In genomic region chr20:63454729-63455567, GRCh38 we compare ENCODE assay signal across 20 cellular contexts. TPM values are rescaled to one million over a fixed set of nuclear protein-coding genes. Genes with fewer than 3 reads are reported as not detected.
DNase-seq lines count a peak whose midpoint lies in the region; ATAC-seq lines count a peak whose summit lies in the region.
"Had no signal": no experiment of that assay in that cellular context is flagged by ENCODE, and none has a peak within 500 bp of the region (broad histone marks: within the 10 kb centered on the region; RNA-seq: fewer than 3 reads in every experiment).

No MANE protein-coding gene starts in this region.

- intact Hi-C loops in aorta (cut with DNase I) = no loop called here

- CTCF ChIA-PET in activated CD8-positive, alpha-beta T cell treated with anti-CD3 and anti-CD28 coated beads, Interleukin-2, amount 10 ng/mL, durations not matched to agents 7 days and 5 days (lab: Charles Lee) = no interaction called here

- no peak for ATAC-seq in aorta (ENCODE audit: low FRiP score)
- ATAC-seq in activated CD8-positive, alpha-beta T cell treated with anti-CD3 and anti-CD28 coated beads, Interleukin-2, amount 10 ng/mL, durations not matched to agents 7 days and 5 days = no peak

- peak; percentile 31 for DNase-seq in NCI-H345 (lab: John Stamatoyannopoulos, UW)
- no peak for DNase-seq in NCI-H345 treated with DMSO at 0.1 percent for 48 hours (lab: John Stamatoyannopoulos, UW; ENCODE audit: unreplicated experiment)
- DNase-seq in NCI-H2227 treated with DMSO at 0.1 percent for 48 hours (lab: John Stamatoyannopoulos, UW) = peak; percentile 89
- peak in 1 of 49 donors; percentile 60 for DNase-seq in substantia nigra (lab: John Stamatoyannopoulos, UW)
- no peak for DNase-seq in HK-2 (ENCODE audit: unreplicated experiment)
- no peak for DNase-seq in aorta
- DNase-seq in activated CD8-positive, alpha-beta T cell treated with anti-CD3 and anti-CD28 coated beads, Interleukin-2, amount 10 ng/mL, durations not matched to agents 7 days and 5 days = no peak
- DNase-seq: activated CD4-positive, alpha-beta memory T cell treated with anti-CD3 and anti-CD28 coated beads, Interleukin-2, amount 10 ng/mL, durations not matched to agents 7 days and 5 days; activated gamma-delta T cell treated with Interleukin-2 at 50 U/mL for 16 hours; DMS53; NCI-H1048; spleen; T1000; transverse colon had no signal

- H3K27ac Mint-ChIP-seq in activated CD8-positive, alpha-beta T cell treated with anti-CD3 and anti-CD28 coated beads, Interleukin-2, amount 10 ng/mL, durations not matched to agents 7 days and 5 days = no peak overlapping the region
- H3K27ac Mint-ChIP-seq: activated CD4-positive, alpha-beta memory T cell treated with anti-CD3 and anti-CD28 coated beads, Interleukin-2, amount 10 ng/mL, durations not matched to agents 7 days and 5 days had no signal

- no peaks in the 10 kb centered on the region for H3K27me3 ChIP-seq in aorta (ENCODE audit: control insufficient read depth in 1 of 2, insufficient read depth in 2 of 2, low read length in 1 of 2)
- H3K27me3 ChIP-seq: cardiac muscle cell had no signal

- H3K4me3 Mint-ChIP-seq in activated CD8-positive, alpha-beta T cell treated with anti-CD3 and anti-CD28 coated beads, Interleukin-2, amount 10 ng/mL, durations not matched to agents 7 days and 5 days = no peak overlapping the region
- H3K4me3 Mint-ChIP-seq: activated CD4-positive, alpha-beta memory T cell treated with anti-CD3 and anti-CD28 coated beads, Interleukin-2, amount 10 ng/mL, durations not matched to agents 7 days and 5 days had no signal

- H3K27ac ChIP-seq in cingulate gyrus (ENCODE audit: low read depth, low read length) = peak overlapping the region; percentile 75
- H3K27ac ChIP-seq in substantia nigra (ENCODE audit: low read depth, low read length, poor library complexity, severe bottlenecking) = peak overlapping the region; percentile 10
- no peak overlapping the region for H3K27ac ChIP-seq in aorta (ENCODE audit: low read depth in 1 of 2, low read length in 2 of 2)
- H3K27ac ChIP-seq: cardiac muscle cell, neutrophil, spleen, transverse colon had no signal

- peaks cover 10% of the 10 kb centered on the region for H3K27me3 Mint-ChIP-seq in activated CD8-positive, alpha-beta T cell treated with anti-CD3 and anti-CD28 coated beads, Interleukin-2, amount 10 ng/mL, durations not matched to agents 7 days and 5 days (ENCODE audit: low read depth)

- no peak overlapping the region for H3K4me3 ChIP-seq in aorta (ENCODE audit: low read length in 2 of 2)
- H3K4me3 ChIP-seq: cardiac muscle cell had no signal

- H3K4me1 ChIP-seq in aorta (ENCODE audit: control insufficient read depth in 1 of 2, insufficient read depth in 2 of 2, low read length in 2 of 2) = no peaks in the 10 kb centered on the region

- H3K9me3 ChIP-seq in aorta (ENCODE audit: control insufficient read depth, low read length) = no peaks in the 10 kb centered on the region
- H3K9me3 ChIP-seq: heart right ventricle, neutrophil, spleen, transverse colon had no signal

- H3K9me3 Mint-ChIP-seq in activated CD8-positive, alpha-beta T cell treated with anti-CD3 and anti-CD28 coated beads, Interleukin-2, amount 10 ng/mL, durations not matched to agents 7 days and 5 days (ENCODE audit: insufficient read depth) = no peaks in the 10 kb centered on the region
- H3K9me3 Mint-ChIP-seq: activated CD4-positive, alpha-beta memory T cell treated with anti-CD3 and anti-CD28 coated beads, Interleukin-2, amount 10 ng/mL, durations not matched to agents 7 days and 5 days had no signal

- no peaks in the 10 kb centered on the region for H3K36me3 Mint-ChIP-seq in activated CD8-positive, alpha-beta T cell treated with anti-CD3 and anti-CD28 coated beads, Interleukin-2, amount 10 ng/mL, durations not matched to agents 7 days and 5 days (ENCODE audit: low read depth)

- H3K36me3 ChIP-seq in aorta (ENCODE audit: control insufficient read depth in 1 of 2, insufficient read depth in 2 of 2, low read length in 1 of 2) = no peaks in the 10 kb centered on the region
- H3K36me3 ChIP-seq: cardiac muscle cell, heart right ventricle, neutrophil, spleen, transverse colon had no signal

- POLR2A ChIA-PET in activated CD8-positive, alpha-beta T cell treated with anti-CD3 and anti-CD28 coated beads, Interleukin-2, amount 10 ng/mL, durations not matched to agents 7 days and 5 days (lab: Charles Lee) = no interaction called here

- 30 to 32% methylated on average over 35 of the region's 35 CpGs for WGBS in aorta, 2 donors

- H3K4me1 Mint-ChIP-seq in activated CD8-positive, alpha-beta T cell treated with anti-CD3 and anti-CD28 coated beads, Interleukin-2, amount 10 ng/mL, durations not matched to agents 7 days and 5 days (ENCODE audit: low read depth) = no peaks in the 10 kb centered on the region
- H3K4me1 Mint-ChIP-seq: activated CD4-positive, alpha-beta memory T cell treated with anti-CD3 and anti-CD28 coated beads, Interleukin-2, amount 10 ng/mL, durations not matched to agents 7 days and 5 days had no signal

RNA-seq across cellular contexts. Expression of gene KCNQ2, which starts 17.5 kb away (rescaled TPM):
- total RNA-seq in aorta = not detected
- not detected for polyA plus RNA-seq in aorta
- not detected for total RNA-seq in activated CD8-positive, alpha-beta T cell treated with anti-CD3 and anti-CD28 coated beads, Interleukin-2, amount 10 ng/mL, durations not matched to agents 7 days and 5 days
- total RNA-seq: activated CD4-positive, alpha-beta memory T cell treated with anti-CD3 and anti-CD28 coated beads, Interleukin-2, amount 10 ng/mL, durations not matched to agents 7 days and 5 days; epithelial cell of proximal tubule; lower leg skin had no signal

RNA-seq across cellular contexts. Expression of gene EEF1A2, which starts 43.9 kb away (rescaled TPM):
- total RNA-seq in aorta = 1 to 10 TPM in 1 of 2 donors, under 1 TPM in 1; 0.88 to 1.5 TPM
- polyA plus RNA-seq in aorta = 1 to 10 TPM in 1 of 2 donors, under 1 TPM in 1; 0.64 to 6.0 TPM
- not detected for total RNA-seq in activated CD8-positive, alpha-beta T cell treated with anti-CD3 and anti-CD28 coated beads, Interleukin-2, amount 10 ng/mL, durations not matched to agents 7 days and 5 days

Comparison
In these comparisons a context has a peak if more than half of its experiments do, and no peak if none do; other contexts are left out.
1. DNase-seq: peak in NCI-H345 (single experiment) and NCI-H2227 treated with DMSO at 0.1 percent for 48 hours (single experiment); none in NCI-H345 treated with DMSO at 0.1 percent for 48 hours (single experiment), HK-2 (single experiment), aorta (0 of 2) and activated CD8-positive, alpha-beta T cell treated with anti-CD3 and anti-CD28 coated beads, Interleukin-2, amount 10 ng/mL, durations not matched to agents 7 days and 5 days (single experiment).
2. H3K27ac ChIP-seq: peak in cingulate gyrus (single experiment) and substantia nigra (single experiment); none in aorta (0 of 2).